Comparison of ENCODE assay signal across 18 cellular contexts in the genomic region with DNA sequence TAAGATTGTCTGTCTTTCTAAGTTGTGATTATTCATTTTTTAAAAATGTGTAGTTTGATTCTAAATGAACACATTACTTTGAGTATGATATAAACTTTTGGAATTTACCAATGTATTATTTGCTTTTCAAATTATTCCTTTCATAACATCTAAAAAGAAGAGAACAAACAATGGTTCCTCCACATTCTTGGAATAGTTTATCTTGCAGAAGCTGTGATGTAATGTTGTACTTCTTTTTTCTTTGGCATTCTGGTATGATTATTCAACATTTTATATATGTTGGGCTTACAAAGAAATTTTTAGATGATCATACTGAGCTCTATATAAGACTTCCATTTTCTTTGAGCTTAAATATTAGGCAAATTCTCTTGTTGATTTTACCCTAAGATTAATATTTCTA.
"Had no signal": no experiment of that assay in that cellular context is flagged by ENCODE, and none has a peak within 500 bp of the region (broad histone marks: within the 10 kb centered on the region; RNA-seq: fewer than 3 reads in every experiment).

No MANE protein-coding gene starts in this region.

- H3K9ac ChIP-seq: SK-N-SH had no signal

- H3K4me2 ChIP-seq: SK-N-SH had no signal

- H3K36me3 ChIP-seq: MG63 had no signal

- H3K9me2 ChIP-seq: SK-N-SH had no signal

- H3K9me3 ChIP-seq: MG63, SK-N-SH had no signal

- H3K4me3 ChIP-seq: MG63 had no signal

- H3K27ac ChIP-seq: RWPE1 had no signal

- ATAC-seq: Panc1 had no signal

- DNase-seq: KBM-7, MG63, NCI-H1092, NCI-H1105 treated with DMSO at 0.1 percent for 48 hours, NCI-H1417 treated with DMSO at 0.1 percent for 48 hours, NCI-H146, NCI-H2081, NCI-H2107, NCI-H2227 treated with DMSO at 0.1 percent for 48 hours, NCI-H446, NCI-H510A, NCI-H524 treated with DMSO at 0.1 percent for 48 hours, NCI-H774, SHP77, SK-N-SH, SW 1271 had no signal
